8 cellular contexts compared by ENCODE assay signal in the genomic region with DNA sequence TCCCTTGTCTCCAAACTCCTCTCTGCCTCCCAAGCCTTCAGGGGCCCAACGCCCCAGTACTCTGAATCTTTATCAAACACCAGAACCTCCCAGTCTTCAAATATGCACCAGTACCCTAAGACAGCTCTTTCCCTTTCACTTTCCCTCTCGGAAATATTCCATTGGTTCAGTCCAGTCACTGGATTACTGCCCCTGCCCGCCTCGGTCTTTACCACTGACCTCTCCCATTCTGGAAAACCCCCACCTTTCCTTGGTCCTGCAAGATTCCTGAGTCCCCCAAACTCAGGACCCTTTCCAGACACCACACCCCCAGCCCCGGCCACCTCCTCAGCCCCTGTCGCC. TPM values are rescaled to one million over a fixed set of nuclear protein-coding genes. Genes with fewer than 3 reads are reported as not detected.
DNase-seq lines count a peak whose midpoint lies in the region; ATAC-seq and TF ChIP-seq lines count a peak whose summit lies in the region.

No MANE protein-coding gene starts in this region.

- H4K20me1 ChIP-seq in DOHH2 (ENCODE audit: control insufficient read depth, insufficient read depth, low read depth, low read length), result no peaks in the 10 kb centered on the region

- intact Hi-C loops in dorsolateral prefrontal cortex (cut with DNase I), result loop anchor here in 1 of 2 donors (2.0 kb wide), 1 partner anchor 37 kb away; a partner anchor contains a TSS

- H3K27ac ChIP-seq in DOHH2 (ENCODE audit: low read depth, low read length) (no peak overlapping the region), dorsolateral prefrontal cortex (peak overlapping the region in 54 of 59 donors; percentile 70 to 97 (median 93)), mesodermal cell (ENCODE audit: low read depth, low read length, severe bottlenecking) (peak overlapping the region; percentile 86)

- H3K36me3 ChIP-seq in DOHH2 (ENCODE audit: control insufficient read depth, low read length), result peaks cover 43% of the 10 kb centered on the region
- H3K36me3 ChIP-seq in mesodermal cell (ENCODE audit: control insufficient read depth, insufficient read depth, low read length), result peaks cover 39% of the 10 kb centered on the region

- H3K27me3 ChIP-seq in DOHH2 (ENCODE audit: control insufficient read depth, low read length) (no peaks in the 10 kb centered on the region), dorsolateral prefrontal cortex (no peaks in the 10 kb centered on the region)

- ATAC-seq in HG03460 (IDR thresholded peaks at IDR 0.05; ENCODE audit: unreplicated experiment) (no peak), GM21576 (IDR thresholded peaks at IDR 0.05; ENCODE audit: unreplicated experiment) (no peak)

- H3K4me2 ChIP-seq in DOHH2 (ENCODE audit: low read length), result peak overlapping the region; percentile 72

- no peaks in the 10 kb centered on the region for H3K9me2 ChIP-seq in DOHH2 (replicated peaks; ENCODE audit: control insufficient read depth, low read length)

- DNase-seq in OCI-M1 (lab: John Stamatoyannopoulos, UW), result peak; percentile 80
- no peak for DNase-seq in dorsolateral prefrontal cortex
- no peak for DNase-seq in NCI-H2081 treated with DMSO at 0.1 percent for 48 hours (lab: John Stamatoyannopoulos, UW)
- no peak for DNase-seq in SKM-1 (lab: John Stamatoyannopoulos, UW; ENCODE audit: unreplicated experiment)

- H3K4me1 ChIP-seq in DOHH2 (ENCODE audit: control insufficient read depth, low read length), result peaks cover 23% of the 10 kb centered on the region
- H3K4me1 ChIP-seq in mesodermal cell (ENCODE audit: control insufficient read depth, insufficient read depth, low read length, poor library complexity, severe bottlenecking), result peaks cover 21% of the 10 kb centered on the region

- H3F3A ChIP-seq in DOHH2 (ENCODE audit: control insufficient read depth, insufficient read depth), result peaks cover 19% of the 10 kb centered on the region

- peaks cover 63% of the 10 kb centered on the region for H3K79me2 ChIP-seq in DOHH2 (ENCODE audit: control insufficient read depth, low read length)

- H3K4me3 ChIP-seq in DOHH2 (ENCODE audit: low read length), result peak overlapping the region; percentile 90
- peak overlapping the region; percentile 51 to 97 (median 90) for H3K4me3 ChIP-seq in dorsolateral prefrontal cortex
- peak overlapping the region; percentile 81 for H3K4me3 ChIP-seq in mesodermal cell (ENCODE audit: extremely low read depth, insufficient read depth, low read length, poor library complexity, severe bottlenecking)

- TF ChIP-seq CTCF in DOHH2 (IDR thresholded peaks at IDR 0.05; ENCODE audit: low read depth, low read length, poor library complexity, severe bottlenecking), result no peak
- TF ChIP-seq CTCF in dorsolateral prefrontal cortex (IDR thresholded peaks at IDR 0.05 in 54 of 56, conservative IDR thresholded peaks at IDR 0.05 in 2 of 56; ENCODE audit: low read depth in 1 of 56, partially characterized antibody in 56 of 56), result no peak

- WGBS in mesodermal cell (ENCODE audit: insufficient coverage in 2 of 2), 2 experiments, result 6 to 11% methylated on average over 6 of the region's 6 CpGs

- H3K9me3 ChIP-seq in DOHH2 (ENCODE audit: control insufficient read depth, insufficient read depth, low read length), result peaks cover 3% of the 10 kb centered on the region; the same call in 1 of the 2 replicates
- H3K9me3 ChIP-seq in mesodermal cell (ENCODE audit: control insufficient read depth, low read length), result peaks cover 14% of the 10 kb centered on the region

RNA-seq across cellular contexts. Expression of a gene that starts 0.7 kb away (rescaled TPM):
- 10 to 100 TPM in 119 of 120 experiments, 1 to 10 TPM in 1; 9.9 to 30.7 (median 18.7) TPM for total RNA-seq in dorsolateral prefrontal cortex
- 76.5 TPM for polyA plus RNA-seq in mesodermal cell (2013, experiment 1 of 2)
- 75.7 TPM for polyA plus RNA-seq in mesodermal cell (2013, experiment 2 of 2)

RNA-seq across cellular contexts. Expression of a gene that starts 37.1 kb away (rescaled TPM):
- 100 to 1,000 TPM; 104 to 278 (median 216) TPM for total RNA-seq in dorsolateral prefrontal cortex
- polyA plus RNA-seq in mesodermal cell (2013, experiment 1 of 2), result 215 TPM
- 190 TPM for polyA plus RNA-seq in mesodermal cell (2013, experiment 2 of 2)
